Comparison of ENCODE assay signal across 18 cellular contexts in genomic region chr11:116600930-116601329, GRCh38.
DNase-seq lines count a peak whose midpoint lies in the region; ATAC-seq, FAIRE-seq and TF ChIP-seq lines count a peak whose summit lies in the region.
"Had no signal": no experiment of that assay in that cellular context is flagged by ENCODE, and none has a peak within 500 bp of the region (broad histone marks: within the 10 kb centered on the region; RNA-seq: fewer than 3 reads in every experiment).

No MANE protein-coding gene starts in this region.

- no peak overlapping the region for H2AK5ac ChIP-seq in H9 (ENCODE audit: insufficient read length, low read length)

- TF ChIP-seq EP300 in Ishikawa (IDR thresholded peaks at IDR 0.05; ENCODE audit: borderline replicate concordance) (no peak), GM12878 (IDR thresholded peaks at IDR 0.05; ENCODE audit: borderline replicate concordance in 1 of 2, control insufficient read depth in 1 of 2, low read depth in 2 of 2, low read length in 2 of 2) (no peak)

- no peaks in the 10 kb centered on the region for H3K23me2 ChIP-seq in H9 (ENCODE audit: insufficient read length, low read depth, low read length, poor library complexity, severe bottlenecking)

- H3K18ac ChIP-seq in H9 (ENCODE audit: insufficient read length, low read depth, low read length), result no peak overlapping the region

- H2AFZ ChIP-seq in H9 (ENCODE audit: low read length) (no peak overlapping the region), GM12878 (ENCODE audit: control insufficient read depth, low read depth, low read length) (no peak overlapping the region)

- no TSS peak for BruUV-seq in GM12878 (replicated peaks; lab: Mats Ljungman, UMichigan)

- H3K9me3 ChIP-seq in H9 (ENCODE audit: control insufficient read depth, low read depth, low read length) (no peaks in the 10 kb centered on the region), GM12878 (replicated peaks; ENCODE audit: control insufficient read depth, insufficient read depth, low read length) (no peaks in the 10 kb centered on the region)

- H3K14ac ChIP-seq in H9 (ENCODE audit: insufficient read depth, low read length), result no peak overlapping the region

- H3K9me3 Mint-ChIP-seq in H9, result no peaks in the 10 kb centered on the region; a peak in 1 of 5 replicates
- H3K9me3 Mint-ChIP-seq: T-cell had no signal

- no peak for FAIRE-seq in GM12878 (lab: Jason Lieb, UNC)

- RAD21 ChIA-PET in GM12878 (lab: Charles Lee; ENCODE audit: unreplicated experiment), result no interaction called here

- CTCF ChIA-PET in GM12878 (lab: Yijun Ruan, JAX), result interaction anchor here (1.7 kb wide), 1 partner anchor 90 kb away, joined by 6 read pairs; no protein-coding TSS in a partner anchor

- no peaks in the 10 kb centered on the region for H3K79me1 ChIP-seq in H9 (ENCODE audit: insufficient read depth, low read depth, low read length, poor library complexity, severe bottlenecking)

- no peak overlapping the region for H2BK12ac ChIP-seq in H9 (ENCODE audit: insufficient read length, low read depth, low read length)

- no peak for TF ChIP-seq POLR2A in GM12878 (IDR thresholded peaks at IDR 0.05; ENCODE audit: low read depth, low read length)

- no peak overlapping the region for H2BK5ac ChIP-seq in H9 (ENCODE audit: insufficient read length, low read length)

- no peaks in the 10 kb centered on the region for H3K36me3 ChIP-seq in GM12878 (ENCODE audit: control insufficient read depth in 2 of 2, insufficient read depth in 2 of 2, low read length in 1 of 2)

- no peak overlapping the region for H4K5ac ChIP-seq in H9 (ENCODE audit: insufficient read length, low read depth, low read length)

- H3K4me1 ChIP-seq in H9 (ENCODE audit: insufficient read depth, low read length) (no peaks in the 10 kb centered on the region), GM12878 (ENCODE audit: control insufficient read depth, insufficient read depth, low read length) (no peaks in the 10 kb centered on the region)

- no peak overlapping the region for H3K27ac ChIP-seq in H9 (ENCODE audit: insufficient read length, low read depth, low read length)
- no peak overlapping the region for H3K27ac ChIP-seq in GM12878 (ENCODE audit: control insufficient read depth, insufficient read depth)
- H3K27ac ChIP-seq: C4-2B had no signal

- no peak overlapping the region for H3K4me3 Mint-ChIP-seq in H9
- H3K4me3 Mint-ChIP-seq: T-cell had no signal

- H3K4me2 ChIP-seq in H9 (ENCODE audit: insufficient read depth, insufficient read length, low read length) (no peak overlapping the region), GM12878 (ENCODE audit: control insufficient read depth, insufficient read depth) (no peak overlapping the region)

- H2BK15ac ChIP-seq in H9 (ENCODE audit: low read depth, low read length), result no peak overlapping the region

- H3T11ph ChIP-seq in H9 (ENCODE audit: low read length), result no peak overlapping the region

- ATAC-seq in GM12878, result no peak
- ATAC-seq: SK-N-SH treated with all-trans-retinoic acid at 6 μM for 48 hours, T-cell had no signal

- SMC1A ChIA-PET in GM12878 (lab: Charles Lee; ENCODE audit: uncharacterized antibody, unreplicated experiment), result no interaction called here

- H3K4me3 ChIP-seq in GM12878, result no peak overlapping the region

- no peak overlapping the region for H3K9ac ChIP-seq in H9 (ENCODE audit: extremely low read depth, insufficient read length, low read length)
- no peak overlapping the region for H3K9ac ChIP-seq in GM12878 (ENCODE audit: control insufficient read depth, insufficient read depth, low read length)

- H3K23ac ChIP-seq in H9 (ENCODE audit: insufficient read length, low read depth, low read length), result no peak overlapping the region

- no CpG with 5 or more reads among the region's 4 CpGs for WGBS in H9 (ENCODE audit: extremely low coverage, insufficient read length, low lambda C conversion rate)
- 10% methylated on average over 4 of the region's 4 CpGs for WGBS in GM12878 (ENCODE audit: insufficient coverage, insufficient replicate concordance, low lambda C conversion rate, missing lambda C conversion rate)

- no peak overlapping the region for H4K91ac ChIP-seq in H9 (ENCODE audit: insufficient read length, low read depth, low read length)

- POLR2A ChIA-PET in GM12878 (lab: Charles Lee), result no interaction called here

- peaks cover 10 to 11% of the 10 kb centered on the region in 2 experiments for H3K4me1 Mint-ChIP-seq in H9
- H3K4me1 Mint-ChIP-seq: T-cell had no signal

- H3K4ac ChIP-seq in H9 (ENCODE audit: low read depth, low read length), result no peak overlapping the region

- no peaks in the 10 kb centered on the region; the same call in 1 of the 2 replicates for H3K27me3 ChIP-seq in H9 (ENCODE audit: insufficient read depth, low read length)
- H3K27me3 ChIP-seq in GM12878 (replicated peaks in 1 of 2; ENCODE audit: control insufficient read depth in 2 of 2, insufficient read depth in 2 of 2, low read length in 1 of 2), result peaks cover 0 to 2% of the 10 kb centered on the region in 2 experiments; a peak in 2 of 4 replicates

- no peak overlapping the region for H2BK120ac ChIP-seq in H9 (ENCODE audit: low read depth, low read length, poor library complexity, severe bottlenecking)

- no peak overlapping the region for H3K27ac Mint-ChIP-seq in H9
- H3K27ac Mint-ChIP-seq: T-cell had no signal

- in situ Hi-C loops in GM12878 (cut with MboI), result no loop called here

- intact Hi-C loops in GM12878 (cut with micrococcal nuclease; ENCODE audit: unreplicated experiment) (no loop called here), posterior vena cava (cut with DNase I) (no loop called here)

- H3K79me2 ChIP-seq in H9 (ENCODE audit: insufficient read depth, low read length) (no peaks in the 10 kb centered on the region), GM12878 (ENCODE audit: control insufficient read depth, insufficient read depth, low read length) (no peaks in the 10 kb centered on the region)

- no peak overlapping the region for H4K8ac ChIP-seq in H9 (replicated peaks; ENCODE audit: insufficient read length, low read depth, low read length)

- H4K20me1 ChIP-seq in H9 (ENCODE audit: control insufficient read depth, insufficient read depth, insufficient read length), result no peaks in the 10 kb centered on the region
- no peaks in the 10 kb centered on the region for H4K20me1 ChIP-seq in GM12878 (ENCODE audit: control insufficient read depth, insufficient read depth)

- no peaks in the 10 kb centered on the region for H3K36me3 Mint-ChIP-seq in H9 (ENCODE audit: insufficient read depth in 1 of 3, low read depth in 3 of 3)
- H3K36me3 Mint-ChIP-seq: T-cell had no signal

- H3K27me3 Mint-ChIP-seq in H9 (ENCODE audit: low read depth), result peaks cover 48% of the 10 kb centered on the region

- DNase-seq in H9 (peak; percentile 18), GM12878 (ENCODE audit: low read depth, low spot score) (no peak), posterior vena cava (ENCODE audit: low spot score) (peak; percentile 55), foreskin melanocyte (no peak), DMS79 treated with DMSO at 0.1 percent for 48 hours (lab: John Stamatoyannopoulos, UW) (no peak), DMS53 (lab: John Stamatoyannopoulos, UW) (no peak)
- DNase-seq: ACHN, AML-193, GOT3, Kasumi-1, NCI-H1105 treated with DMSO at 0.1 percent for 48 hours, NCI-H1694, NCI-H2081 treated with DMSO at 0.1 percent for 48 hours, SHP77 treated with DMSO at 0.1 percent for 48 hours, T-cell had no signal

- H2BK20ac ChIP-seq in H9 (ENCODE audit: low read depth, low read length, poor library complexity, severe bottlenecking), result no peak overlapping the region

- TF ChIP-seq RAD21 in Ishikawa (IDR thresholded peaks at IDR 0.05; ENCODE audit: low read depth) (no peak), GM12878 (IDR thresholded peaks at IDR 0.05; ENCODE audit: insufficient read depth, low read depth, low read length) (no peak)

- TF ChIP-seq CTCF in H9 (conservative IDR thresholded peaks at IDR 0.05) (no peak), GM12878 (IDR thresholded peaks at IDR 0.05 in 2 of 3, conservative IDR thresholded peaks at IDR 0.05 in 1 of 3; ENCODE audit: control insufficient read depth in 2 of 3, extremely low read depth in 1 of 3, insufficient read depth in 1 of 3, low read depth in 3 of 3, low read length in 3 of 3) (no peak)

- H3K56ac ChIP-seq in H9 (ENCODE audit: insufficient read length, low read depth, low read length), result no peak overlapping the region

TF ChIP-seq in Ishikawa, 13 proteins besides CTCF, POLR2A, EP300 and RAD21:
- TF ChIP-seq CEBPB (IDR thresholded peaks at IDR 0.05), result no peak
- TF ChIP-seq USF1 (IDR thresholded peaks at IDR 0.05), result peak; percentile 41; the same call in 1 of the 2 replicates

TF ChIP-seq in GM12878, 131 proteins besides CTCF, POLR2A, EP300 and RAD21:
- TF ChIP-seq USF1 (IDR thresholded peaks at IDR 0.05; ENCODE audit: borderline replicate concordance, extremely low read length, insufficient read depth, low read depth, low read length) (peak; percentile 18), USF2 (IDR thresholded peaks at IDR 0.05; ENCODE audit: borderline replicate concordance, low read depth, low read length) (no peak), ZNF217 (IDR thresholded peaks at IDR 0.05) (no peak), TAF1 (IDR thresholded peaks at IDR 0.05; ENCODE audit: borderline replicate concordance, low read depth, low read length) (no peak), CBX3 (IDR thresholded peaks at IDR 0.05; ENCODE audit: borderline replicate concordance, low read depth) (no peak), MYB (IDR thresholded peaks at IDR 0.05; ENCODE audit: borderline replicate concordance, low read depth, low read length) (no peak)
TF ChIP-seq in GM12878: peak in this region for 1.

Comparison
In these comparisons a context has a peak if more than half of its experiments do, and no peak if none do; other contexts are left out.
1. DNase-seq: peak in H9 (single experiment) and posterior vena cava (single experiment); none in GM12878 (single experiment), foreskin melanocyte (single experiment), DMS79 treated with DMSO at 0.1 percent for 48 hours (single experiment) and DMS53 (single experiment).